Comparison of ENCODE assay signal across 15 cellular contexts in genomic region chr1:169024800-169025253, GRCh38.
DNase-seq lines count a peak whose midpoint lies in the region; ATAC-seq, FAIRE-seq and TF ChIP-seq lines count a peak whose summit lies in the region.
"Had no signal": no experiment of that assay in that cellular context is flagged by ENCODE, and none has a peak within 500 bp of the region (broad histone marks: within the 10 kb centered on the region; RNA-seq: fewer than 3 reads in every experiment).

No MANE protein-coding gene starts in this region.

- H3K9me3 Mint-ChIP-seq in natural killer cell treated with Interleukin-12 subunit alpha and Interleukin-12 subunit beta and Interleukin-15 and Interleukin-18, amount 100 ng/mL, for 72 hours: no peaks in the 10 kb centered on the region
- H3K9me3 Mint-ChIP-seq in immature natural killer cell: no peaks in the 10 kb centered on the region

- no peak overlapping the region for H3K27ac Mint-ChIP-seq in natural killer cell treated with Interleukin-12 subunit alpha and Interleukin-12 subunit beta and Interleukin-15 and Interleukin-18, amount 100 ng/mL, for 72 hours
- H3K27ac Mint-ChIP-seq in immature natural killer cell: no peak overlapping the region
- H3K27ac Mint-ChIP-seq: T-helper 1 cell treated with Interleukin-12 subunit alpha and Interleukin-12 subunit beta and Interleukin-4 antibody, amounts not matched to agents 30 μg/mL and 1 μg/mL, for 36 hours had no signal

- no peaks in the 10 kb centered on the region for H3K4me1 Mint-ChIP-seq in natural killer cell treated with Interleukin-12 subunit alpha and Interleukin-12 subunit beta and Interleukin-15 and Interleukin-18, amount 100 ng/mL, for 72 hours (ENCODE audit: low read depth in 2 of 2)
- H3K4me1 Mint-ChIP-seq in immature natural killer cell: no peaks in the 10 kb centered on the region

- H3K4me3 Mint-ChIP-seq in natural killer cell treated with Interleukin-12 subunit alpha and Interleukin-12 subunit beta and Interleukin-15 and Interleukin-18, amount 100 ng/mL, for 72 hours: no peak overlapping the region
- H3K4me3 Mint-ChIP-seq in immature natural killer cell: no peak overlapping the region
- H3K4me3 Mint-ChIP-seq: T-helper 1 cell treated with Interleukin-12 subunit alpha and Interleukin-12 subunit beta and Interleukin-4 antibody, amounts not matched to agents 30 μg/mL and 1 μg/mL, for 36 hours had no signal

- no peaks in the 10 kb centered on the region for H4K20me1 ChIP-seq in OCI-LY3 (ENCODE audit: insufficient read depth, low read length)

- peaks cover 51% of the 10 kb centered on the region for H3K4me1 ChIP-seq in OCI-LY3 (ENCODE audit: low read length)

- no peak for TF ChIP-seq POLR2A in GM12892 (IDR thresholded peaks at IDR 0.05; ENCODE audit: low read depth, low read length)

- peak overlapping the region; percentile 58 for H3K9ac ChIP-seq in OCI-LY3 (ENCODE audit: low read length)

- peak overlapping the region; percentile 62 for H3K4me2 ChIP-seq in OCI-LY3 (ENCODE audit: low read length)

- ATAC-seq in GM19467 (IDR thresholded peaks at IDR 0.05; ENCODE audit: unreplicated experiment) (peak; percentile 83), HG02981 (IDR thresholded peaks at IDR 0.05; ENCODE audit: unreplicated experiment) (peak; percentile 86)
- no peak for ATAC-seq in natural killer cell treated with Interleukin-12 subunit alpha and Interleukin-12 subunit beta and Interleukin-15 and Interleukin-18, amount 100 ng/mL, for 72 hours
- ATAC-seq: K562 had no signal

- no peaks in the 10 kb centered on the region for H3K79me2 ChIP-seq in OCI-LY3 (ENCODE audit: low read length)

- H3K36me3 ChIP-seq in OCI-LY3 (replicated peaks; ENCODE audit: low read depth, low read length): no peaks in the 10 kb centered on the region

- TF ChIP-seq CTCF in OCI-LY3 (IDR thresholded peaks at IDR 0.05; ENCODE audit: low read depth, low read length): no peak

- no peaks in the 10 kb centered on the region for H3K36me3 Mint-ChIP-seq in natural killer cell treated with Interleukin-12 subunit alpha and Interleukin-12 subunit beta and Interleukin-15 and Interleukin-18, amount 100 ng/mL, for 72 hours
- no peaks in the 10 kb centered on the region for H3K36me3 Mint-ChIP-seq in immature natural killer cell

- H3K4me3 ChIP-seq in OCI-LY3 (ENCODE audit: low read length): peak overlapping the region; percentile 41
- H3K4me3 ChIP-seq: K562, skin epidermis had no signal

- 0 out of 2 replicates have a peak overlapping the region, but pooled peaks have one; percentile 0 for H2AFZ ChIP-seq in OCI-LY3 (ENCODE audit: low read depth, low read length)

- H3K27me3 ChIP-seq in OCI-LY3 (ENCODE audit: low read depth, low read length): no peaks in the 10 kb centered on the region

- FAIRE-seq in GM12892 (lab: Jason Lieb, UNC): peak; percentile 78
- FAIRE-seq: K562 had no signal

- H3K27ac ChIP-seq in OCI-LY3 (ENCODE audit: low read length): peak overlapping the region; percentile 77
- H3K27ac ChIP-seq: skin epidermis had no signal

- DNase-seq in GM12892 (ENCODE audit: insufficient read length) (peak; percentile 26), C1 segment of cervical spinal cord (lab: John Stamatoyannopoulos, UW) (no peak), NOMO-1 treated with DMSO at 0.1 percent for 48 hours (lab: John Stamatoyannopoulos, UW; ENCODE audit: unreplicated experiment) (no peak), immature natural killer cell (no peak)
- no peak for DNase-seq in natural killer cell treated with Interleukin-12 subunit alpha and Interleukin-12 subunit beta and Interleukin-15 and Interleukin-18, amount 100 ng/mL, for 72 hours (ENCODE audit: low spot score)
- DNase-seq: activated T-cell treated with anti-CD3 and anti-CD28 coated beads, Interleukin-2, amount 50 U/mL, for 48 hours; caudate nucleus; mammary epithelial cell; NCI-H82 had no signal

- no peaks in the 10 kb centered on the region for H3K9me3 ChIP-seq in OCI-LY3 (ENCODE audit: insufficient read depth, low read length)

- H3K27me3 Mint-ChIP-seq in natural killer cell treated with Interleukin-12 subunit alpha and Interleukin-12 subunit beta and Interleukin-15 and Interleukin-18, amount 100 ng/mL, for 72 hours: peaks cover 5 to 15% of the 10 kb centered on the region in 2 donors
- H3K27me3 Mint-ChIP-seq in immature natural killer cell (ENCODE audit: low read depth in 3 of 3): peaks cover 0 to 5% (median 2%) of the 10 kb centered on the region in 3 donors

Comparison
In these comparisons a context has a peak if more than half of its experiments do, and no peak if none do; other contexts are left out.
1. ATAC-seq: peak in GM19467 (single experiment) and HG02981 (single experiment); none in natural killer cell treated with Interleukin-12 subunit alpha and Interleukin-12 subunit beta and Interleukin-15 and Interleukin-18, amount 100 ng/mL, for 72 hours (0 of 2).